ENCODE assay signal across 18 cellular contexts in the genomic region with DNA sequence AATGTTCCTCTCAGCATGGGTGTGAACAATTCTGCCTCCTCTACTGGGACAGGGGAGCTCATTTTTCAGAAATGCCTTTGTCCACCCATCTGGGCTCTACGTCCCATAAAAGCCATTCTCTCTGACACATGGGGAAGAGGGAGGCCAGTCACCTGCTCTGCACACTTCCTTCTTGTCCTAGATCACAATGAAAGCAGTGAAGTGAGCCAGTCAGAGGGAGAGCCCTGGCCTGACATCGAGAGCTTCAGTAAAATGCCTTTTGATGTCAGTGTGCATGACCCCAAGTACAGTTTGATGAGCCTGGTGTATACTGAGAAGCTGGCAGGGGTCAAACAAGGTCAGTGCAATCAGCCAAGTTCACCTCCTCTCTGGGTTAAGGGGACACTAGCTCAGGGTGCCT.
DNase-seq lines count a peak whose midpoint lies in the region; ATAC-seq and TF ChIP-seq lines count a peak whose summit lies in the region.
"Had no signal": no experiment of that assay in that cellular context is flagged by ENCODE, and none has a peak within 500 bp of the region (broad histone marks: within the 10 kb centered on the region; RNA-seq: fewer than 3 reads in every experiment).

No MANE protein-coding gene starts in this region.

- H3K4me3 Mint-ChIP-seq in neural crest cell = no peak overlapping the region
- H3K4me3 Mint-ChIP-seq in activated T-cell treated with anti-CD3 and anti-CD28 coated beads, Interleukin-2, amount 50 U/mL, for 72 hours = no peak overlapping the region
- H3K4me3 Mint-ChIP-seq: B cell; CD4-positive, CD25-positive, alpha-beta regulatory T cell; CD8-positive, alpha-beta T cell had no signal

- peak overlapping the region; percentile 19 for H3K27ac Mint-ChIP-seq in neural crest cell (ENCODE audit: unreplicated experiment)
- no peak overlapping the region for H3K27ac Mint-ChIP-seq in activated T-cell treated with anti-CD3 and anti-CD28 coated beads, Interleukin-2, amount 50 U/mL, for 72 hours
- H3K27ac Mint-ChIP-seq: B cell; CD4-positive, CD25-positive, alpha-beta regulatory T cell; CD8-positive, alpha-beta T cell had no signal

- H3K27me3 Mint-ChIP-seq in neural crest cell (ENCODE audit: low read depth) = no peaks in the 10 kb centered on the region
- H3K27me3 Mint-ChIP-seq in activated T-cell treated with anti-CD3 and anti-CD28 coated beads, Interleukin-2, amount 50 U/mL, for 72 hours (ENCODE audit: low read depth) = no peaks in the 10 kb centered on the region
- H3K27me3 Mint-ChIP-seq: B cell; CD4-positive, CD25-positive, alpha-beta regulatory T cell had no signal

- H3K9me3 Mint-ChIP-seq in neural crest cell = no peaks in the 10 kb centered on the region
- no peaks in the 10 kb centered on the region for H3K9me3 Mint-ChIP-seq in activated T-cell treated with anti-CD3 and anti-CD28 coated beads, Interleukin-2, amount 50 U/mL, for 72 hours
- H3K9me3 Mint-ChIP-seq: CD8-positive, alpha-beta T cell had no signal

- H3K4me1 ChIP-seq in cardiac muscle cell (ENCODE audit: low read depth) (peaks cover 18% of the 10 kb centered on the region), right cardiac atrium (ENCODE audit: control insufficient read depth, insufficient read depth, low read length) (peaks cover 2% of the 10 kb centered on the region), esophagus muscularis mucosa (peaks cover 0 to 5% (median 0%) of the 10 kb centered on the region in 4 donors)
- H3K4me1 ChIP-seq: BLaER1, Caco-2 had no signal

- H3K36me3 ChIP-seq in cardiac muscle cell = no peaks in the 10 kb centered on the region
- peaks cover 0 to 7% (median 2%) of the 10 kb centered on the region in 4 donors for H3K36me3 ChIP-seq in esophagus muscularis mucosa
- H3K36me3 ChIP-seq: BLaER1 had no signal

- whole genome bisulfite sequencing in right cardiac atrium = 56% methylated on average over 2 of the region's 2 CpGs
- 88% methylated on average over 2 of the region's 2 CpGs for WGBS in esophagus muscularis mucosa

- H3K27me3 ChIP-seq in cardiac muscle cell (no peaks in the 10 kb centered on the region), right cardiac atrium (ENCODE audit: control insufficient read depth, insufficient read depth) (no peaks in the 10 kb centered on the region), esophagus muscularis mucosa (no peaks in the 10 kb centered on the region)
- H3K27me3 ChIP-seq: BLaER1 had no signal

- no peak for TF ChIP-seq POLR2A in esophagus muscularis mucosa (IDR thresholded peaks at IDR 0.05; ENCODE audit: low read depth)

- TF ChIP-seq EP300 in esophagus muscularis mucosa (IDR thresholded peaks at IDR 0.05) = no peak

- H3K9me3 ChIP-seq in cardiac muscle cell (ENCODE audit: low read depth) (no peaks in the 10 kb centered on the region), right cardiac atrium (ENCODE audit: control insufficient read depth, low read length) (no peaks in the 10 kb centered on the region), esophagus muscularis mucosa (no peaks in the 10 kb centered on the region)
- H3K9me3 ChIP-seq: BLaER1, Caco-2 had no signal

- DNase-seq in cardiac muscle cell (ENCODE audit: low read depth in 1 of 2, low spot score in 1 of 2) (no peak), right cardiac atrium (no peak), left kidney (ENCODE audit: low read depth, low spot score) (peak; percentile 54), neural crest cell (ENCODE audit: low read depth, low spot score) (no peak), esophagus muscularis mucosa (ENCODE audit: extremely low spot score) (no peak)
- DNase-seq in activated T-cell treated with anti-CD3 and anti-CD28 coated beads, Interleukin-2, amount 50 U/mL, for 72 hours = no peak
- DNase-seq: Caco-2; CD4-positive, CD25-positive, alpha-beta regulatory T cell; CD8-positive, alpha-beta T cell; DMS153; DND-41; GM23248; H7; HCEC 1CT had no signal

- intact Hi-C loops in right cardiac atrium (cut with DNase I) = no loop called here
- intact Hi-C loops in esophagus muscularis mucosa (cut with DNase I) = no loop called here

- TF ChIP-seq CTCF in cardiac muscle cell (IDR thresholded peaks at IDR 0.05; ENCODE audit: low read depth, low read length) (no peak), neural crest cell (conservative IDR thresholded peaks at IDR 0.05) (no peak), esophagus muscularis mucosa (IDR thresholded peaks at IDR 0.05) (no peak)

- peaks cover 10% of the 10 kb centered on the region for H3K4me1 Mint-ChIP-seq in neural crest cell
- no peaks in the 10 kb centered on the region for H3K4me1 Mint-ChIP-seq in activated T-cell treated with anti-CD3 and anti-CD28 coated beads, Interleukin-2, amount 50 U/mL, for 72 hours (ENCODE audit: low read depth)
- H3K4me1 Mint-ChIP-seq: B cell; CD4-positive, CD25-positive, alpha-beta regulatory T cell had no signal

- peaks cover 13% of the 10 kb centered on the region for H3K36me3 Mint-ChIP-seq in neural crest cell (ENCODE audit: low read depth)
- H3K36me3 Mint-ChIP-seq in activated T-cell treated with anti-CD3 and anti-CD28 coated beads, Interleukin-2, amount 50 U/mL, for 72 hours (ENCODE audit: insufficient read depth in 2 of 2) = no peaks in the 10 kb centered on the region
- H3K36me3 Mint-ChIP-seq: CD4-positive, CD25-positive, alpha-beta regulatory T cell; CD8-positive, alpha-beta T cell had no signal

- H3K27ac ChIP-seq in cardiac muscle cell = peak overlapping the region; percentile 46
- no peak overlapping the region for H3K27ac ChIP-seq in right cardiac atrium (ENCODE audit: low read length)
- H3K27ac ChIP-seq in esophagus muscularis mucosa (replicated peaks in 1 of 4) = no peak overlapping the region
- H3K27ac ChIP-seq: 22Rv1, BLaER1, C4-2B, GM23248 had no signal

- H3K4me3 ChIP-seq in cardiac muscle cell = no peak overlapping the region
- no peak overlapping the region for H3K4me3 ChIP-seq in right cardiac atrium (ENCODE audit: low read length)
- no peak overlapping the region for H3K4me3 ChIP-seq in esophagus muscularis mucosa
- H3K4me3 ChIP-seq: BLaER1, GM23248 had no signal

- ATAC-seq in right cardiac atrium = no peak
- ATAC-seq in activated T-cell treated with anti-CD3 and anti-CD28 coated beads, Interleukin-2, amount 50 U/mL, for 72 hours (replicated peaks in 1 of 2) = no peak
- ATAC-seq: CD8-positive, alpha-beta T cell had no signal
